ENCODE assay signal across 9 cellular contexts in the genomic region with DNA sequence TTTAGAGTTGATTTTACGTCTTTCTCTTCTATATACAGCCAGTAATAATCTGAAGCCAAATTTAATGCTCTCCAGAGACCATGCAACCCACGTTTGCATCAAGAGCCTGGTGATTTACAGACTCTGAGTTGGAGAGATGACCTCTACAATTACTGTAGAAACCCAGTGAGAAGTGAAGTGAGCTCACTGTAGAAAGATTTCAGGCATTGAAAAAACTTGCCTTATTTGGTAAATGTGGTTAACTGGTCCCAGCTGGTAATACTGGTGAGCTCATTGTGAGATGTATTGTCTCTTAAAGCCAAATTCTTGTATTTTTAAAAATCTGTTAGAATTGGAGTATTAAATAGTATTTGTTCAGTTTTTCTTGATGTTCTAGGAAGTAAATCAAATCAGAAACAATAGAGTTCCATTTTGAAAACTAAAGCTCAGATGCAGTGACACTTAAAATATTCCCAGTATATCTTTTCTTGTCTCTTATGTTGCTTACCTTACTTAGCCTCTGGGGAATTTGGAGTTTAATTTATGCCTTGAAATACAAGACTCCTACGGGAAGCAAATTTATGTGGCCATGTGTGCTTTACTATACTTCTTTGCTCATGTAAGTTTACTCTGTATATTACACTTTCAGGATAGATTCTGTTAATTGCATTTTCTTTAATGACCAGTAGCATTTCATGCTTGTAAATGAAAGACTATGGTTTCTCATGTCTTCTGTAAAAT.
A peak's percentile ranks its signal among the peaks of the same experiment; 100 is the strongest.
DNase-seq lines count a peak whose midpoint lies in the region; ATAC-seq, FAIRE-seq and TF ChIP-seq lines count a peak whose summit lies in the region.
"Had no signal": no experiment of that assay in that cellular context is flagged by ENCODE, and none has a peak within 500 bp of the region (broad histone marks: within the 10 kb centered on the region; RNA-seq: fewer than 3 reads in every experiment).

No MANE protein-coding gene starts in this region.

- peak; percentile 70 for DNase-seq in bronchial epithelial cell (ENCODE audit: low read depth)
- peak; percentile 85 for DNase-seq in osteoblast (ENCODE audit: insufficient read length, low spot score, missing footprints)
- no peak for DNase-seq in stimulated activated CD4-positive, alpha-beta T cell treated with anti-CD3 and anti-CD28 coated beads, Interleukin-4, amount 100 ng/mL, for 1 hour
- DNase-seq in activated CD4-positive, alpha-beta T cell treated with anti-CD3 and anti-CD28 coated beads for 1 hour, result no peak
- DNase-seq in AML-193 (lab: John Stamatoyannopoulos, UW), result no peak
- DNase-seq in activated CD4-positive, alpha-beta T cell treated with anti-CD3 and anti-CD28 coated beads for 4 hours, result no peak

- no peaks in the 10 kb centered on the region for H3K9me3 ChIP-seq in osteoblast (ENCODE audit: low read depth, low read length)
- H3K9me3 ChIP-seq: neutrophil had no signal

- H4K20me1 ChIP-seq in osteoblast (ENCODE audit: insufficient read depth, low read length), result no peaks in the 10 kb centered on the region

- ATAC-seq in GM18909 (IDR thresholded peaks at IDR 0.05; ENCODE audit: poor library complexity, unreplicated experiment) (peak; percentile 88), HG03342 (IDR thresholded peaks at IDR 0.05; ENCODE audit: unreplicated experiment) (peak; percentile 78)

- FAIRE-seq in bronchial epithelial cell (lab: Jason Lieb, UNC), result no peak

- H3K36me3 ChIP-seq in bronchial epithelial cell (ENCODE audit: control insufficient read depth, insufficient read depth, low read length) (no peaks in the 10 kb centered on the region), osteoblast (ENCODE audit: insufficient read depth, low read length) (no peaks in the 10 kb centered on the region)
- H3K36me3 ChIP-seq: neutrophil had no signal

- no peaks in the 10 kb centered on the region for H3K27me3 ChIP-seq in bronchial epithelial cell (ENCODE audit: control insufficient read depth, insufficient read depth, low read length)
- H3K27me3 ChIP-seq in osteoblast (ENCODE audit: insufficient read depth, low read length), result no peaks in the 10 kb centered on the region
- H3K27me3 ChIP-seq: neutrophil had no signal

- H3K4me3 ChIP-seq in bronchial epithelial cell (ENCODE audit: low read depth, low read length), result no peak overlapping the region
- H3K4me3 ChIP-seq in osteoblast (ENCODE audit: insufficient read depth, low read length), result no peak overlapping the region

- H2AFZ ChIP-seq in osteoblast (ENCODE audit: low read length), result no peak overlapping the region

- H3K79me2 ChIP-seq in osteoblast (ENCODE audit: insufficient read depth, low read length), result no peaks in the 10 kb centered on the region

- peaks cover 48% of the 10 kb centered on the region for H3K4me1 ChIP-seq in osteoblast (ENCODE audit: insufficient read depth, low read length)

- peak overlapping the region; percentile 87 for H3K27ac ChIP-seq in osteoblast (ENCODE audit: low read depth, low read length)
- H3K27ac ChIP-seq: neutrophil had no signal

- TF ChIP-seq CTCF in bronchial epithelial cell (IDR thresholded peaks at IDR 0.05; ENCODE audit: insufficient read depth, low read length, severe bottlenecking) (no peak), osteoblast (IDR thresholded peaks at IDR 0.05; ENCODE audit: extremely low read depth, low read depth, low read length) (no peak)

- H3K4me2 ChIP-seq in osteoblast (ENCODE audit: insufficient read depth, low read length), result peak overlapping the region; percentile 73

Comparison
In these comparisons a context has a peak if more than half of its experiments do, and no peak if none do; other contexts are left out.
1. DNase-seq: peak in bronchial epithelial cell (single experiment) and osteoblast (single experiment); none in stimulated activated CD4-positive, alpha-beta T cell treated with anti-CD3 and anti-CD28 coated beads, Interleukin-4, amount 100 ng/mL, for 1 hour (single experiment), activated CD4-positive, alpha-beta T cell treated with anti-CD3 and anti-CD28 coated beads for 1 hour (single experiment), AML-193 (0 of 2) and activated CD4-positive, alpha-beta T cell treated with anti-CD3 and anti-CD28 coated beads for 4 hours (0 of 2).